ENCODE assay signal across 30 cellular contexts in the genomic region with DNA sequence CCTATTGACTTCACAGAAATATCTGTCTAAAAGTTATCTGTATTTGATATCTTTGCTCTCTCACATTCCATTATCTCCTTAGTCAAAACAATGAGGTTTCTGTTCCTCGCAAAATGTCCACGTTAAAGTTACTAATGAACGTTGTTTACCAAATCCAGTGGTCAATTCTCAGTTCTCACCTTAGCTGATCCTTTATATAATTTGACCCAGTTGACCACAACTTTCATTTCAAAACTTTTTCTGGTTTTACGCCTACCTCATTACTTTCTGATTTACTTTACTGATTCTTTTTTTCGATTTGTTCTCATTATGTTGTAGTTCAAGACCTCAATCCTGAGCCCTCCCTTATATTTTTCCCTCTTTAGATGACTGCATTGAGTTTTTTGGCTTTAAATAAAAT.
"Had no signal": no experiment of that assay in that cellular context is flagged by ENCODE, and none has a peak within 500 bp of the region (broad histone marks: within the 10 kb centered on the region; RNA-seq: fewer than 3 reads in every experiment).

No MANE protein-coding gene starts in this region.

- H3K36me3 ChIP-seq: neutrophil, ovary, right lobe of liver, sigmoid colon, stomach, thoracic aorta, thyroid gland, tibial nerve, upper lobe of left lung, vagina had no signal

- H3K27me3 Mint-ChIP-seq: natural killer cell treated with Interleukin-12 subunit alpha and Interleukin-12 subunit beta and Interleukin-15 and Interleukin-18, amount 100 ng/mL, for 72 hours; progenitor cell of endocrine pancreas; stimulated activated naive B cell treated with anti-CD40 and anti-IgM and Interleukin-4, amounts not matched to agents 10 μg/mL and 1 μg/mL and 100 μg/mL, for 72 hours; stimulated activated naive CD8-positive, alpha-beta T cell treated with anti-CD3 and anti-CD28 coated beads, Interleukin-15, Interleukin-2, amounts not matched to agents 100 ng/mL and 50 ng/mL, for 24 hours had no signal

- H3K9ac ChIP-seq: parathyroid adenoma had no signal

- H3K79me2 ChIP-seq: parathyroid adenoma had no signal

- FAIRE-seq: small intestine, urothelium cell line had no signal

- H3K9me3 Mint-ChIP-seq: natural killer cell treated with Interleukin-12 subunit alpha and Interleukin-12 subunit beta and Interleukin-15 and Interleukin-18, amount 100 ng/mL, for 72 hours; nephron progenitor cell; neural crest cell; stimulated activated effector memory CD8-positive, alpha-beta T cell treated with anti-CD3 and anti-CD28 coated beads, Interleukin-12 subunit alpha, Interleukin-12 subunit beta, amount 100 ng/mL, for 72 hours; stimulated activated naive B cell treated with anti-CD40 and anti-IgM and Interleukin-4, amounts not matched to agents 10 μg/mL and 1 μg/mL and 100 μg/mL, for 72 hours; stimulated activated naive CD8-positive, alpha-beta T cell treated with anti-CD3 and anti-CD28 coated beads, Interleukin-15, Interleukin-2, amounts not matched to agents 100 ng/mL and 50 ng/mL, for 24 hours had no signal

- H3K4me3 Mint-ChIP-seq: natural killer cell treated with Interleukin-12 subunit alpha and Interleukin-12 subunit beta and Interleukin-15 and Interleukin-18, amount 100 ng/mL, for 72 hours; nephron progenitor cell; neural crest cell; stimulated activated effector memory CD8-positive, alpha-beta T cell treated with anti-CD3 and anti-CD28 coated beads, Interleukin-12 subunit alpha, Interleukin-12 subunit beta, amount 100 ng/mL, for 72 hours; stimulated activated naive B cell treated with anti-CD40 and anti-IgM and Interleukin-4, amounts not matched to agents 10 μg/mL and 1 μg/mL and 100 μg/mL, for 72 hours; stimulated activated naive CD8-positive, alpha-beta T cell treated with anti-CD3 and anti-CD28 coated beads, Interleukin-15, Interleukin-2, amounts not matched to agents 100 ng/mL and 50 ng/mL, for 24 hours had no signal

- H3K27ac ChIP-seq: neutrophil, ovary, parathyroid adenoma, psoas muscle, right lobe of liver, sigmoid colon, stomach, thoracic aorta, thyroid gland, tibial nerve, upper lobe of left lung, vagina had no signal

- DNase-seq: nephron progenitor cell; nucleus accumbens; ovary; posterior cingulate gyrus; psoas muscle; right cardiac atrium; right lobe of liver; sigmoid colon; small intestine; stimulated activated CD4-positive, alpha-beta T cell treated with anti-CD3 and anti-CD28 coated beads, Interleukin-15, amount 100 ng/mL, for 24 hours; stimulated activated CD4-positive, alpha-beta T cell treated with anti-CD3 and anti-CD28 coated beads, Interleukin-2, amount 100 ng/mL, for 24 hours; stimulated activated CD4-positive, alpha-beta T cell treated with anti-CD3 and anti-CD28 coated beads, Interleukin-2, amount 100 ng/mL, for 48 hours; stimulated activated CD4-positive, alpha-beta T cell treated with anti-CD3 and anti-CD28 coated beads, Interleukin-4, amount 100 ng/mL, for 24 hours; stimulated activated naive B cell treated with anti-CD40 and anti-IgM and Interleukin-4, amounts not matched to agents 10 μg/mL and 1 μg/mL and 100 μg/mL, for 72 hours; stimulated activated naive CD4-positive, alpha-beta T cell treated with Interleukin-2 at 50 U/mL for 16 hours; stomach; thyroid gland; trophoblast cell; upper lobe of left lung had no signal

- H3K27ac Mint-ChIP-seq: natural killer cell treated with Interleukin-12 subunit alpha and Interleukin-12 subunit beta and Interleukin-15 and Interleukin-18, amount 100 ng/mL, for 72 hours; nephron progenitor cell; progenitor cell of endocrine pancreas; stimulated activated effector memory CD8-positive, alpha-beta T cell treated with anti-CD3 and anti-CD28 coated beads, Interleukin-12 subunit alpha, Interleukin-12 subunit beta, amount 100 ng/mL, for 72 hours; stimulated activated naive B cell treated with anti-CD40 and anti-IgM and Interleukin-4, amounts not matched to agents 10 μg/mL and 1 μg/mL and 100 μg/mL, for 72 hours; stimulated activated naive CD8-positive, alpha-beta T cell treated with anti-CD3 and anti-CD28 coated beads, Interleukin-15, Interleukin-2, amounts not matched to agents 100 ng/mL and 50 ng/mL, for 24 hours had no signal

- H3K27me3 ChIP-seq: neutrophil, ovary, right lobe of liver, sigmoid colon, stomach, thyroid gland, tibial nerve, upper lobe of left lung, vagina had no signal

- H2AFZ ChIP-seq: parathyroid adenoma had no signal

- H3K36me3 Mint-ChIP-seq: natural killer cell treated with Interleukin-12 subunit alpha and Interleukin-12 subunit beta and Interleukin-15 and Interleukin-18, amount 100 ng/mL, for 72 hours; stimulated activated effector memory CD8-positive, alpha-beta T cell treated with anti-CD3 and anti-CD28 coated beads, Interleukin-12 subunit alpha, Interleukin-12 subunit beta, amount 100 ng/mL, for 72 hours; stimulated activated naive B cell treated with anti-CD40 and anti-IgM and Interleukin-4, amounts not matched to agents 10 μg/mL and 1 μg/mL and 100 μg/mL, for 72 hours had no signal

- ATAC-seq: natural killer cell treated with Interleukin-12 subunit alpha and Interleukin-12 subunit beta and Interleukin-15 and Interleukin-18, amount 100 ng/mL, for 72 hours; psoas muscle; right cardiac atrium; right lobe of liver; stimulated activated effector memory CD8-positive, alpha-beta T cell treated with anti-CD3 and anti-CD28 coated beads, Interleukin-12 subunit alpha, Interleukin-12 subunit beta, amount 100 ng/mL, for 72 hours; stimulated activated naive B cell treated with anti-CD40 and anti-IgM and Interleukin-4, amounts not matched to agents 10 μg/mL and 1 μg/mL and 100 μg/mL, for 72 hours had no signal

- H3K4me1 Mint-ChIP-seq: nephron progenitor cell; neural crest cell; stimulated activated effector memory CD8-positive, alpha-beta T cell treated with anti-CD3 and anti-CD28 coated beads, Interleukin-12 subunit alpha, Interleukin-12 subunit beta, amount 100 ng/mL, for 72 hours; stimulated activated naive B cell treated with anti-CD40 and anti-IgM and Interleukin-4, amounts not matched to agents 10 μg/mL and 1 μg/mL and 100 μg/mL, for 72 hours had no signal

- H3K9me3 ChIP-seq: neutrophil, ovary, psoas muscle, right lobe of liver, sigmoid colon, stomach, thoracic aorta, thyroid gland, tibial nerve, upper lobe of left lung, vagina had no signal

- H3K4me3 ChIP-seq: ovary, psoas muscle, right lobe of liver, sigmoid colon, stomach, thoracic aorta, thyroid gland, tibial nerve, upper lobe of left lung, vagina had no signal

- H3K4me1 ChIP-seq: parathyroid adenoma, psoas muscle, right lobe of liver, sigmoid colon, stomach, thyroid gland, tibial nerve, upper lobe of left lung, vagina had no signal
